17 cellular contexts compared by ENCODE assay signal in genomic region chr12:91574975-91575374, GRCh38.
"Had no signal": no experiment of that assay in that cellular context is flagged by ENCODE, and none has a peak within 500 bp of the region (broad histone marks: within the 10 kb centered on the region; RNA-seq: fewer than 3 reads in every experiment).

No MANE protein-coding gene starts in this region.

- H3K9me3 Mint-ChIP-seq: activated naive CD8-positive, alpha-beta T cell treated with anti-CD3 and anti-CD28 coated beads, Interleukin-2, amount 50 U/mL, for 24 hours; natural killer cell; stimulated activated naive B cell treated with anti-CD40 and anti-IgM and Interleukin-4, amounts not matched to agents 10 μg/mL and 1 μg/mL and 100 μg/mL, for 72 hours had no signal

- H3K36me3 ChIP-seq: spleen, transverse colon, WERI-Rb-1 had no signal

- H3K27ac Mint-ChIP-seq: activated naive CD8-positive, alpha-beta T cell treated with anti-CD3 and anti-CD28 coated beads, Interleukin-2, amount 50 U/mL, for 24 hours; natural killer cell; stimulated activated naive B cell treated with anti-CD40 and anti-IgM and Interleukin-4, amounts not matched to agents 10 μg/mL and 1 μg/mL and 100 μg/mL, for 72 hours had no signal

- DNase-seq: activated CD4-positive, alpha-beta T cell treated with anti-CD3 and anti-CD28 coated beads for 48 hours; activated naive CD4-positive, alpha-beta T cell treated with Interleukin-2 at 50 U/mL for 16 hours; activated naive CD8-positive, alpha-beta T cell treated with anti-CD3 and anti-CD28 coated beads, Interleukin-2, amount 50 U/mL, for 24 hours; central memory CD4-positive, alpha-beta T cell; effector memory CD4-positive, alpha-beta T cell; hypothalamus; natural killer cell; retina; spleen; stimulated activated CD4-positive, alpha-beta T cell treated with anti-CD3 and anti-CD28 coated beads, Interleukin-1b, Interleukin-23, amount 100 ng/mL, for 48 hours; stimulated activated naive B cell treated with anti-CD40 and anti-IgM and Interleukin-4, amounts not matched to agents 10 μg/mL and 1 μg/mL and 100 μg/mL, for 72 hours; substantia nigra; transverse colon; WERI-Rb-1 had no signal

- H3K4me3 ChIP-seq: coronary artery, lung, spleen, transverse colon had no signal

- H3K4me3 Mint-ChIP-seq: activated naive CD8-positive, alpha-beta T cell treated with anti-CD3 and anti-CD28 coated beads, Interleukin-2, amount 50 U/mL, for 24 hours; natural killer cell; stimulated activated naive B cell treated with anti-CD40 and anti-IgM and Interleukin-4, amounts not matched to agents 10 μg/mL and 1 μg/mL and 100 μg/mL, for 72 hours had no signal

- H3K9me3 ChIP-seq: spleen, transverse colon had no signal

- H3K27ac ChIP-seq: coronary artery, epithelial cell of prostate, spleen, transverse colon, WERI-Rb-1 had no signal

- H3K27me3 ChIP-seq: spleen, transverse colon had no signal

- H3K4me1 ChIP-seq: transverse colon had no signal

- ATAC-seq: activated naive CD8-positive, alpha-beta T cell treated with anti-CD3 and anti-CD28 coated beads, Interleukin-2, amount 50 U/mL, for 24 hours; natural killer cell; stimulated activated naive B cell treated with anti-CD40 and anti-IgM and Interleukin-4, amounts not matched to agents 10 μg/mL and 1 μg/mL and 100 μg/mL, for 72 hours had no signal

- H3K36me3 Mint-ChIP-seq: natural killer cell; stimulated activated naive B cell treated with anti-CD40 and anti-IgM and Interleukin-4, amounts not matched to agents 10 μg/mL and 1 μg/mL and 100 μg/mL, for 72 hours had no signal
